ENCODE assay signal across 8 cellular contexts in the genomic region with DNA sequence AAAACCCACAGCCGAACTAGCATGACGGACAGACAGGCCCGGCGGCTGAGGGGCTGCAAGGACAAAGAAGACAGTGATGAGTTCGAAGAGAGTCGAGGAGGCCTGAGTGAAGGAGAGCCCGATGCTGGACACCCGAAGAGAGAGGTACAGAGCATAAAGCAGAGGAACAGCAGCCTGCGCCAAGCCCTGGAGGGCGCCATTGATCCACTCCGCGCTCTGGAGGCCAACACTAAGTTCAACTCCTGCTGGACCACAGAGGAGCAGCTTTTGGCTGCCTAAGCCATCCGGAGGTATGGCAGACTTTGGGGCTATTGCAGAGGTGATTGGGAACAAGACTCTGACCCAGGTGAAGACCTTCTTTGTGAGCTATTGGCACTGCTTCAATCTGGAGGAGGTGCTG. TPM values are rescaled to one million over a fixed set of nuclear protein-coding genes. Genes with fewer than 3 reads are reported as not detected.
DNase-seq lines count a peak whose midpoint lies in the region; ATAC-seq and TF ChIP-seq lines count a peak whose summit lies in the region.

No MANE protein-coding gene starts in this region.

- ATAC-seq in HG03095 (IDR thresholded peaks at IDR 0.05; ENCODE audit: unreplicated experiment) (no peak), HG03469 (IDR thresholded peaks at IDR 0.05; ENCODE audit: unreplicated experiment) (no peak)

- no peaks in the 10 kb centered on the region for H3K4me1 ChIP-seq in ascending aorta

- peaks cover 16% of the 10 kb centered on the region for H3K4me1 Mint-ChIP-seq in CD14-positive monocyte
- H3K4me1 Mint-ChIP-seq in endothelial cell (ENCODE audit: unreplicated experiment): no peaks in the 10 kb centered on the region

- H3K27me3 Mint-ChIP-seq in CD14-positive monocyte (ENCODE audit: low read depth in 3 of 3): peaks cover 0 to 12% (median 2%) of the 10 kb centered on the region in 3 donors
- H3K27me3 Mint-ChIP-seq in endothelial cell (ENCODE audit: unreplicated experiment): peaks cover 6% of the 10 kb centered on the region

- H3K36me3 Mint-ChIP-seq in CD14-positive monocyte (no peaks in the 10 kb centered on the region), endothelial cell (ENCODE audit: low read depth, unreplicated experiment) (peaks cover 4% of the 10 kb centered on the region)

- H3K27ac ChIP-seq in ascending aorta: no peak overlapping the region

- H3K9me3 ChIP-seq in ascending aorta: no peaks in the 10 kb centered on the region

- H3K4me3 Mint-ChIP-seq in CD14-positive monocyte: no peak overlapping the region
- H3K4me3 Mint-ChIP-seq in endothelial cell (ENCODE audit: unreplicated experiment): no peak overlapping the region

- peak overlapping the region in 1 of 7 donors; percentile 73 for H3K27ac Mint-ChIP-seq in CD14-positive monocyte
- no peak overlapping the region for H3K27ac Mint-ChIP-seq in endothelial cell (ENCODE audit: unreplicated experiment)

- DNase-seq in CD14-positive monocyte (ENCODE audit: low spot score) (no peak), HFF-Myc (ENCODE audit: extremely low read depth, low read depth) (no peak), endothelial cell (ENCODE audit: low spot score) (peak; percentile 51), ascending aorta (ENCODE audit: low spot score in 2 of 2) (no peak)
- DNase-seq in activated CD4-positive, alpha-beta T cell treated with anti-CD3 and anti-CD28 coated beads for 1 hour: peak; percentile 17
- DNase-seq in stimulated activated CD4-positive, alpha-beta T cell treated with anti-CD3 and anti-CD28 coated beads, TNF-alpha, amount 100 ng/mL, for 48 hours (ENCODE audit: low read depth in 3 of 3): peak; percentile 27 to 32 (median 27)

- no peaks in the 10 kb centered on the region for H3K27me3 ChIP-seq in ascending aorta

- intact Hi-C loops in CD14-positive monocyte (cut with micrococcal nuclease) (loop anchor here in 1 of 2 donors (10.0 kb wide), 1 partner anchor 124 kb away; no protein-coding TSS in a partner anchor), ascending aorta (cut with DNase I) (no loop called here)

- no peaks in the 10 kb centered on the region for H3K36me3 ChIP-seq in ascending aorta

- H3K9me3 Mint-ChIP-seq in CD14-positive monocyte: peaks cover 0 to 5% (median 0%) of the 10 kb centered on the region in 7 donors
- H3K9me3 Mint-ChIP-seq in endothelial cell (ENCODE audit: unreplicated experiment): no peaks in the 10 kb centered on the region

- H3K4me3 ChIP-seq in HFF-Myc (replicated peaks; ENCODE audit: low read depth, low read length) (no peak overlapping the region), ascending aorta (no peak overlapping the region)

- TF ChIP-seq CTCF in CD14-positive monocyte (IDR thresholded peaks at IDR 0.05) (peak; percentile 19), HFF-Myc (IDR thresholded peaks at IDR 0.05; ENCODE audit: low read depth, low read length, missing control alignments) (peak; percentile 48), endothelial cell (IDR thresholded peaks at IDR 0.05; ENCODE audit: unreplicated experiment) (no peak), ascending aorta (IDR thresholded peaks at IDR 0.05) (no peak)

RNA-seq across cellular contexts. Expression of gene PLXNC1, which starts 7.8 kb away (rescaled TPM):
- polyA plus RNA-seq in CD14-positive monocyte: 10 to 100 TPM; 14.3 to 15.4 TPM
- 1.1 TPM for total RNA-seq in endothelial cell (ENCODE audit: unreplicated experiment)
- 1.8 TPM for total RNA-seq in ascending aorta

Comparison
In these comparisons a context has a peak if more than half of its experiments do, and no peak if none do; other contexts are left out.
1. DNase-seq: peak in activated CD4-positive, alpha-beta T cell treated with anti-CD3 and anti-CD28 coated beads for 1 hour (single experiment), endothelial cell (single experiment) and stimulated activated CD4-positive, alpha-beta T cell treated with anti-CD3 and anti-CD28 coated beads, TNF-alpha, amount 100 ng/mL, for 48 hours (3 of 3); none in CD14-positive monocyte (single experiment), HFF-Myc (single experiment) and ascending aorta (0 of 2).
2. CTCF ChIP-seq: peak in CD14-positive monocyte (single experiment) and HFF-Myc (single experiment); none in endothelial cell (single experiment) and ascending aorta (0 of 3).